ENCODE assay signal across 1 cellular context in the genomic region with DNA sequence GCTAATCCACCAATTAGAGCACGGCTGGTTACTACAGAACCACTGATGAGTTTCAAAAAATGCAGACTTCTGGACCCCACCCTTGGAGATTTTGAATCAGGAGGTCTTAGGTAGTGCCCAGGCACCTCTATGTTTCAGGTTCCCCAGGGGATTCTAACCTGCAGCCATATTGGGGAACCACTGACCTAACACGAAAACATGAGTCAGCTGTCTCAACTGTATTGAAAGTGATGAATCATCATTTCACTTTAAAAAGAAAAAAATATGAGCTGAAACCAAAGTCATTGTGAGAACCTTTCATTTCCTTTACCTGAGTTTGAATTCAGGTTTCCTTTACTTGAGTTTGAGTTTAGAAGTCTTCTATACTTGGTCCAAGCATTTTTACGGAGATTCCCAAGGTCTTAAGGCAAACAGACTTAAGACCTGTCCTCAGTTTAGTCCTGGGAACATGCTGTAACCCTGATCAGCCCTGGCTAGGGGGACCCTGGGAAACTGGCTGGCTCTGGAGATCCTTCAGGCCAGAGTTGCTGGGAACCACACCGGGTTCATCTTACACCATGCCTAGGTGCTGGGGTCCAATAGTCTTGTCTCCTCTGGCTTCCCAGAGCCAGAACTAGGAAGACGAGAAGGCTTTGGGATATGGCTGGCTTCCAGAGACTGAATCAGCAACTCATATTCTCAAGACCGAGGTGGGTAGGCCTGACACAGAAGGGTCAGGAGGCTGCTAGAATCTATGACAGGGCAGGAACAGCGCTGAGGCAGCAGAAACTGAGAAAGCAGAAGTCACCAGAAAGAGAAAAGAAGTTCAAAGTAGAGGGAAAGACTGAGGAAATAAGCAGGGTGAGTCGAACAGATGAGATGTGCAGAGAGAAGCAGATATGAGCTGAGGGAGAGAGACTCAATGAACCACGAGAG.
TF ChIP-seq lines count a peak whose summit lies in the region.

No MANE protein-coding gene starts in this region.

TF ChIP-seq in K562, 482 proteins besides CTCF, POLR2A, EP300 and RAD21 (continues in another document):
- peak; percentile 60; the same call in 1 of the 2 replicates for TF ChIP-seq ZNF766 (CRISPR knock-in tag; conservative IDR thresholded peaks at IDR 0.05)
- TF ChIP-seq, protein P1, sequence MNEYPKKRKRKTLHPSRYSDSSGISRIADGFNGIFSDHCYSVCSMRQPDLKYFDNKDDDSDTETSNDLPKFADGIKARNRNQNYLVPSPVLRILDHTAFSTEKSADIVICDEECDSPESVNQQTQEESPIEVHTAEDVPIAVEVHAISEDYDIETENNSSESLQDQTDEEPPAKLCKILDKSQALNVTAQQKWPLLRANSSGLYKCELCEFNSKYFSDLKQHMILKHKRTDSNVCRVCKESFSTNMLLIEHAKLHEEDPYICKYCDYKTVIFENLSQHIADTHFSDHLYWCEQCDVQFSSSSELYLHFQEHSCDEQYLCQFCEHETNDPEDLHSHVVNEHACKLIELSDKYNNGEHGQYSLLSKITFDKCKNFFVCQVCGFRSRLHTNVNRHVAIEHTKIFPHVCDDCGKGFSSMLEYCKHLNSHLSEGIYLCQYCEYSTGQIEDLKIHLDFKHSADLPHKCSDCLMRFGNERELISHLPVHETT (CRISPR knock-in tag; conservative IDR thresholded peaks at IDR 0.05 in 1 of 2, IDR thresholded peaks at IDR 0.05 in 1 of 2) = peak in 1 of 2 experiments; percentile 94; a peak in 2 of 4 replicates
- TF ChIP-seq CCNT2 (IDR thresholded peaks at IDR 0.05; ENCODE audit: borderline replicate concordance, extremely low read depth, insufficient read length, low read depth, low read length) = no peak
- TF ChIP-seq, protein P2, sequence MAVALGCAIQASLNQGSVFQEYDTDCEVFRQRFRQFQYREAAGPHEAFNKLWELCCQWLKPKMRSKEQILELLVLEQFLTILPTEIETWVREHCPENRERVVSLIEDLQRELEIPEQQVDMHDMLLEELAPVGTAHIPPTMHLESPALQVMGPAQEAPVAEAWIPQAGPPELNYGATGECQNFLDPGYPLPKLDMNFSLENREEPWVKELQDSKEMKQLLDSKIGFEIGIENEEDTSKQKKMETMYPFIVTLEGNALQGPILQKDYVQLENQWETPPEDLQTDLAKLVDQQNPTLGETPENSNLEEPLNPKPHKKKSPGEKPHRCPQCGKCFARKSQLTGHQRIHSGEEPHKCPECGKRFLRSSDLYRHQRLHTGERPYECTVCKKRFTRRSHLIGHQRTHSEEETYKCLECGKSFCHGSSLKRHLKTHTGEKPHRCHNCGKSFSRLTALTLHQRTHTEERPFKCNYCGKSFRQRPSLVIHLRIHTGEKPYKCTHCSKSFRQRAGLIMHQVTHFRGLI (CRISPR knock-in tag; IDR thresholded peaks at IDR 0.05) = 0 out of 2 replicates have a peak, but pooled peaks have one; percentile 32
- 0 out of 2 replicates have a peak, but pooled peaks have one; percentile 31 for TF ChIP-seq HDAC2 (IDR thresholded peaks at IDR 0.05)
- TF ChIP-seq, protein P3, sequence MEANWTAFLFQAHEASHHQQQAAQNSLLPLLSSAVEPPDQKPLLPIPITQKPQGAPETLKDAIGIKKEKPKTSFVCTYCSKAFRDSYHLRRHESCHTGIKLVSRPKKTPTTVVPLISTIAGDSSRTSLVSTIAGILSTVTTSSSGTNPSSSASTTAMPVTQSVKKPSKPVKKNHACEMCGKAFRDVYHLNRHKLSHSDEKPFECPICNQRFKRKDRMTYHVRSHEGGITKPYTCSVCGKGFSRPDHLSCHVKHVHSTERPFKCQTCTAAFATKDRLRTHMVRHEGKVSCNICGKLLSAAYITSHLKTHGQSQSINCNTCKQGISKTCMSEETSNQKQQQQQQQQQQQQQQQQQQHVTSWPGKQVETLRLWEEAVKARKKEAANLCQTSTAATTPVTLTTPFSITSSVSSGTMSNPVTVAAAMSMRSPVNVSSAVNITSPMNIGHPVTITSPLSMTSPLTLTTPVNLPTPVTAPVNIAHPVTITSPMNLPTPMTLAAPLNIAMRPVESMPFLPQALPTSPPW (CRISPR knock-in tag; IDR thresholded peaks at IDR 0.05) = peak; percentile 37
- TF ChIP-seq, protein P4, sequence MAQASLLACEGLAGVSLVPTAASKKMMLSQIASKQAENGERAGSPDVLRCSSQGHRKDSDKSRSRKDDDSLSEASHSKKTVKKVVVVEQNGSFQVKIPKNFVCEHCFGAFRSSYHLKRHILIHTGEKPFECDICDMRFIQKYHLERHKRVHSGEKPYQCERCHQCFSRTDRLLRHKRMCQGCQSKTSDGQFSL (CRISPR knock-in tag; IDR thresholded peaks at IDR 0.05) = no peak
- TF ChIP-seq, protein P4 (tag; IDR thresholded peaks at IDR 0.05) = peak in 1 of 2 experiments; percentile 75; a peak in 2 of 4 replicates
- TF ChIP-seq ZNF134 (CRISPR knock-in tag; conservative IDR thresholded peaks at IDR 0.05) = 0 out of 2 replicates have a peak, but pooled peaks have one; percentile 10
- TF ChIP-seq SMAD4 (CRISPR knock-in tag; conservative IDR thresholded peaks at IDR 0.05) = 0 out of 2 replicates have a peak, but pooled peaks have one; percentile 55
- TF ChIP-seq, protein P5, sequence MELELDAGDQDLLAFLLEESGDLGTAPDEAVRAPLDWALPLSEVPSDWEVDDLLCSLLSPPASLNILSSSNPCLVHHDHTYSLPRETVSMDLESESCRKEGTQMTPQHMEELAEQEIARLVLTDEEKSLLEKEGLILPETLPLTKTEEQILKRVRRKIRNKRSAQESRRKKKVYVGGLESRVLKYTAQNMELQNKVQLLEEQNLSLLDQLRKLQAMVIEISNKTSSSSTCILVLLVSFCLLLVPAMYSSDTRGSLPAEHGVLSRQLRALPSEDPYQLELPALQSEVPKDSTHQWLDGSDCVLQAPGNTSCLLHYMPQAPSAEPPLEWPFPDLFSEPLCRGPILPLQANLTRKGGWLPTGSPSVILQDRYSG (tag; conservative IDR thresholded peaks at IDR 0.05; ENCODE audit: low read depth) = peak; percentile 86
- TF ChIP-seq EHMT2 (IDR thresholded peaks at IDR 0.05) = peak; percentile 73
- peak; percentile 58 for TF ChIP-seq NFIC (IDR thresholded peaks at IDR 0.05)
- TF ChIP-seq ZNF197 (CRISPR knock-in tag; IDR thresholded peaks at IDR 0.05; ENCODE audit: low read depth) = 0 out of 2 replicates have a peak, but pooled peaks have one; percentile 75
- no peak for TF ChIP-seq ZNF224 (CRISPR knock-in tag; IDR thresholded peaks at IDR 0.05)
- TF ChIP-seq, protein P6, sequence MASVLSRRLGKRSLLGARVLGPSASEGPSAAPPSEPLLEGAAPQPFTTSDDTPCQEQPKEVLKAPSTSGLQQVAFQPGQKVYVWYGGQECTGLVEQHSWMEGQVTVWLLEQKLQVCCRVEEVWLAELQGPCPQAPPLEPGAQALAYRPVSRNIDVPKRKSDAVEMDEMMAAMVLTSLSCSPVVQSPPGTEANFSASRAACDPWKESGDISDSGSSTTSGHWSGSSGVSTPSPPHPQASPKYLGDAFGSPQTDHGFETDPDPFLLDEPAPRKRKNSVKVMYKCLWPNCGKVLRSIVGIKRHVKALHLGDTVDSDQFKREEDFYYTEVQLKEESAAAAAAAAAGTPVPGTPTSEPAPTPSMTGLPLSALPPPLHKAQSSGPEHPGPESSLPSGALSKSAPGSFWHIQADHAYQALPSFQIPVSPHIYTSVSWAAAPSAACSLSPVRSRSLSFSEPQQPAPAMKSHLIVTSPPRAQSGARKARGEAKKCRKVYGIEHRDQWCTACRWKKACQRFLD (CRISPR knock-in tag; IDR thresholded peaks at IDR 0.05) = peak; percentile 66; the same call in 1 of the 2 replicates
- TF ChIP-seq NFXL1 (CRISPR knock-in tag; IDR thresholded peaks at IDR 0.05) = 0 out of 2 replicates have a peak, but pooled peaks have one; percentile 36
- TF ChIP-seq ZBTB17 (CRISPR knock-in tag; IDR thresholded peaks at IDR 0.05) = 0 out of 2 replicates have a peak, but pooled peaks have one; percentile 51
- TF ChIP-seq FOSL1 (tag; conservative IDR thresholded peaks at IDR 0.05) = peak; percentile 85
- TF ChIP-seq ZKSCAN1 (IDR thresholded peaks at IDR 0.05; ENCODE audit: low read depth, low read length) = no peak
- TF ChIP-seq ELF4 (CRISPR knock-in tag; IDR thresholded peaks at IDR 0.05) = peak; percentile 45; the same call in 1 of the 2 replicates
- TF ChIP-seq, protein P7, sequence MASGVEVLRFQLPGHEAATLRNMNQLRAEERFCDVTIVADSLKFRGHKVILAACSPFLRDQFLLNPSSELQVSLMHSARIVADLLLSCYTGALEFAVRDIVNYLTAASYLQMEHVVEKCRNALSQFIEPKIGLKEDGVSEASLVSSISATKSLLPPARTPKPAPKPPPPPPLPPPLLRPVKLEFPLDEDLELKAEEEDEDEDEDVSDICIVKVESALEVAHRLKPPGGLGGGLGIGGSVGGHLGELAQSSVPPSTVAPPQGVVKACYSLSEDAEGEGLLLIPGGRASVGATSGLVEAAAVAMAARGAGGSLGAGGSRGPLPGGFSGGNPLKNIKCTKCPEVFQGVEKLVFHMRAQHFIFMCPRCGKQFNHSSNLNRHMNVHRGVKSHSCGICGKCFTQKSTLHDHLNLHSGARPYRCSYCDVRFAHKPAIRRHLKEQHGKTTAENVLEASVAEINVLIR (CRISPR knock-in tag; IDR thresholded peaks at IDR 0.05) = peak; percentile 26; the same call in 1 of the 2 replicates
- peak; percentile 21; the same call in 1 of the 2 replicates for TF ChIP-seq ARID1B (IDR thresholded peaks at IDR 0.05)
- TF ChIP-seq PYGO2 (tag; IDR thresholded peaks at IDR 0.05) = peak; percentile 80
- no peak for TF ChIP-seq ZNF311 (CRISPR knock-in tag; IDR thresholded peaks at IDR 0.05)
- TF ChIP-seq ZNF79 (CRISPR knock-in tag; IDR thresholded peaks at IDR 0.05; ENCODE audit: low read depth) = peak; percentile 35; the same call in 1 of the 2 replicates
- TF ChIP-seq MAFF (IDR thresholded peaks at IDR 0.05; ENCODE audit: low read length) = peak; percentile 97
- TF ChIP-seq, protein P8, sequence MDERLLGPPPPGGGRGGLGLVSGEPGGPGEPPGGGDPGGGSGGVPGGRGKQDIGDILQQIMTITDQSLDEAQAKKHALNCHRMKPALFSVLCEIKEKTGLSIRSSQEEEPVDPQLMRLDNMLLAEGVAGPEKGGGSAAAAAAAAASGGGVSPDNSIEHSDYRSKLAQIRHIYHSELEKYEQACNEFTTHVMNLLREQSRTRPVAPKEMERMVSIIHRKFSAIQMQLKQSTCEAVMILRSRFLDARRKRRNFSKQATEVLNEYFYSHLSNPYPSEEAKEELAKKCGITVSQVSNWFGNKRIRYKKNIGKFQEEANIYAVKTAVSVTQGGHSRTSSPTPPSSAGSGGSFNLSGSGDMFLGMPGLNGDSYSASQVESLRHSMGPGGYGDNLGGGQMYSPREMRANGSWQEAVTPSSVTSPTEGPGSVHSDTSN (CRISPR knock-in tag; IDR thresholded peaks at IDR 0.05; ENCODE audit: low read depth) = no peak
- TF ChIP-seq, protein P8 (tag; conservative IDR thresholded peaks at IDR 0.05; ENCODE audit: low read depth) = 0 out of 2 replicates have a peak, but pooled peaks have one; percentile 48
- TF ChIP-seq PTTG1 (tag; IDR thresholded peaks at IDR 0.05; ENCODE audit: low read depth) = peak; percentile 57; the same call in 1 of the 2 replicates
- TF ChIP-seq C11orf30 (IDR thresholded peaks at IDR 0.05; ENCODE audit: low read depth) = peak; percentile 99
- TF ChIP-seq ZNF41 (CRISPR knock-in tag; conservative IDR thresholded peaks at IDR 0.05) = peak; percentile 73
- TF ChIP-seq, protein P9, sequence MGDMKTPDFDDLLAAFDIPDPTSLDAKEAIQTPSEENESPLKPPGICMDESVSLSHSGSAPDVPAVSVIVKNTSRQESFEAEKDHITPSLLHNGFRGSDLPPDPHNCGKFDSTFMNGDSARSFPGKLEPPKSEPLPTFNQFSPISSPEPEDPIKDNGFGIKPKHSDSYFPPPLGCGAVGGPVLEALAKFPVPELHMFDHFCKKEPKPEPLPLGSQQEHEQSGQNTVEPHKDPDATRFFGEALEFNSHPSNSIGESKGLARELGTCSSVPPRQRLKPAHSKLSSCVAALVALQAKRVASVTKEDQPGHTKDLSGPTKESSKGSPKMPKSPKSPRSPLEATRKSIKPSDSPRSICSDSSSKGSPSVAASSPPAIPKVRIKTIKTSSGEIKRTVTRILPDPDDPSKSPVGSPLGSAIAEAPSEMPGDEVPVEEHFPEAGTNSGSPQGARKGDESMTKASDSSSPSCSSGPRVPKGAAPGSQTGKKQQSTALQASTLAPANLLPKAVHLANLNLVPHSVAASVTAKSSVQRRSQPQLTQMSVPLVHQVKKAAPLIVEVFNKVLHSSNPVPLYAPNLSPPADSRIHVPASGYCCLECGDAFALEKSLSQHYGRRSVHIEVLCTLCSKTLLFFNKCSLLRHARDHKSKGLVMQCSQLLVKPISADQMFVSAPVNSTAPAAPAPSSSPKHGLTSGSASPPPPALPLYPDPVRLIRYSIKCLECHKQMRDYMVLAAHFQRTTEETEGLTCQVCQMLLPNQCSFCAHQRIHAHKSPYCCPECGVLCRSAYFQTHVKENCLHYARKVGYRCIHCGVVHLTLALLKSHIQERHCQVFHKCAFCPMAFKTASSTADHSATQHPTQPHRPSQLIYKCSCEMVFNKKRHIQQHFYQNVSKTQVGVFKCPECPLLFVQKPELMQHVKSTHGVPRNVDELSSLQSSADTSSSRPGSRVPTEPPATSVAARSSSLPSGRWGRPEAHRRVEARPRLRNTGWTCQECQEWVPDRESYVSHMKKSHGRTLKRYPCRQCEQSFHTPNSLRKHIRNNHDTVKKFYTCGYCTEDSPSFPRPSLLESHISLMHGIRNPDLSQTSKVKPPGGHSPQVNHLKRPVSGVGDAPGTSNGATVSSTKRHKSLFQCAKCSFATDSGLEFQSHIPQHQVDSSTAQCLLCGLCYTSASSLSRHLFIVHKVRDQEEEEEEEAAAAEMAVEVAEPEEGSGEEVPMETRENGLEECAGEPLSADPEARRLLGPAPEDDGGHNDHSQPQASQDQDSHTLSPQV (IDR thresholded peaks at IDR 0.05) = peak; percentile 94
- TF ChIP-seq TAF7 (tag; IDR thresholded peaks at IDR 0.05) = no peak
- 0 out of 2 replicates have a peak, but pooled peaks have one; percentile 11 for TF ChIP-seq BCL6 (CRISPR knock-in tag; IDR thresholded peaks at IDR 0.05)
- TF ChIP-seq ZNF165 (CRISPR knock-in tag; IDR thresholded peaks at IDR 0.05; ENCODE audit: borderline replicate concordance) = 0 out of 2 replicates have a peak, but pooled peaks have one; percentile 12
- TF ChIP-seq TEAD1 (CRISPR knock-in tag; IDR thresholded peaks at IDR 0.05) = peak in 1 of 2 experiments; percentile 62; a peak in 1 of 4 replicates
- TF ChIP-seq KDM4B (IDR thresholded peaks at IDR 0.05; ENCODE audit: borderline replicate concordance in 2 of 2, low read depth in 1 of 2) = no peak
- no peak for TF ChIP-seq ATF1 (CRISPR knock-in tag; IDR thresholded peaks at IDR 0.05)
- peak; percentile 50; the same call in 1 of the 2 replicates for TF ChIP-seq ATF1 (tag; IDR thresholded peaks at IDR 0.05)
